ENCODE assay signal across 23 cellular contexts in the genomic region with DNA sequence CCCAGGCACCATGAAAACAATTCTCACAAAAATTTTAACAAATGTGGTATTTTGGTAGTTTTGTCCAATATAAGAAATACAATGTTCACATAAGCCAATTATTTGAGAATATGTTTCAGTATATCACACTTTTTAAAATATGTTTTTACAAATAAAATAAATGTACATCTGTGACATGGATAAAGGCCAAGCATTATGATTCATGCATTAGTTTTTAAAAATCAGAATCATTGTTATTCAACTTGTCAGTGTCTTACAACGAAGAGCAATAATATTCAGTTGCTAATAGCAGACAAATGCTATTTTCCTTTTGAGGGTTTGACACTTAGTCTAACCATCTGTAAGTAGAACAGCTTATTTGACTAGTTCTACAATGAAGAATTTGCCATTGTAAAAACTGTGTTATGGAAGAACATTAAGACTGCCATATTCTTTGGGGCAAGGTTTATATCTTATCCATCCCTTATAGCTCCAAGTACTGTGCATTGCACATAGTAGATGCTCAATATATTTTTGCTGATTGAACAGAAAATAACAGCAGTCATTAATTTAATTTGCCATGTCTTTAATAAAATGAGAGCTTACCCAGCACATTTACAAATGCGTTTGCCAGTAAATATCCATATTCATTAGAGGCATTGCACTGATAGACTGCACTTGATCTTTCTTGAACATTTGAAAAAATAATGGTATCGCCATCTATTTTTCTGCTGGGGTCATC.
"Had no signal": no experiment of that assay in that cellular context is flagged by ENCODE, and none has a peak within 500 bp of the region (broad histone marks: within the 10 kb centered on the region; RNA-seq: fewer than 3 reads in every experiment).

No MANE protein-coding gene starts in this region.

- H3K27me3 ChIP-seq: ovary, sigmoid colon, spleen, suprapubic skin, tibial artery, upper lobe of right lung had no signal

- H3K27ac ChIP-seq: left ventricle myocardium inferior, ovary, sigmoid colon, spleen, suprapubic skin, thoracic aorta, tibial artery, upper lobe of right lung had no signal

- DNase-seq: hypothalamus; immature natural killer cell; islet precursor cell; left ventricle myocardium inferior; midbrain; mucosa of descending colon; naive thymus-derived CD4-positive, alpha-beta T cell; ovary; retina; right cardiac atrium; sigmoid colon; small intestine; spleen; stimulated activated CD4-positive, alpha-beta T cell treated with anti-CD3 and anti-CD28 coated beads, Interleukin-4, amount 100 ng/mL, for 24 hours; stimulated activated naive CD4-positive, alpha-beta T cell; tibial artery; trophoblast cell; upper lobe of right lung had no signal

- H3K4me3 ChIP-seq: left ventricle myocardium inferior, lung, mucosa of descending colon, ovary, sigmoid colon, spleen, suprapubic skin, thoracic aorta, tibial artery, upper lobe of right lung had no signal

- H3K9me3 ChIP-seq: left ventricle myocardium inferior, mucosa of descending colon, ovary, sigmoid colon, spleen, suprapubic skin, thoracic aorta, tibial artery, upper lobe of right lung had no signal

- ATAC-seq: mucosa of descending colon; naive thymus-derived CD4-positive, alpha-beta T cell; natural killer cell treated with Interleukin-12 subunit alpha and Interleukin-12 subunit beta and Interleukin-15 and Interleukin-18, amount 100 ng/mL, for 72 hours; right cardiac atrium; stimulated activated effector memory CD8-positive, alpha-beta T cell treated with anti-CD3 and anti-CD28 coated beads, Interleukin-12 subunit alpha, Interleukin-12 subunit beta, amount 100 ng/mL, for 72 hours; upper lobe of right lung had no signal

- H3K36me3 ChIP-seq: left ventricle myocardium inferior, ovary, sigmoid colon, spleen, suprapubic skin, thoracic aorta, tibial artery, upper lobe of right lung had no signal

- H3K4me1 ChIP-seq: left ventricle myocardium inferior, sigmoid colon, spleen, suprapubic skin, tibial artery, upper lobe of right lung had no signal
